In genomic region chr5:59790399-59791130, GRCh38 we compare ENCODE assay signal across 9 cellular contexts.
DNase-seq lines count a peak whose midpoint lies in the region; ATAC-seq and TF ChIP-seq lines count a peak whose summit lies in the region.
"Had no signal": no experiment of that assay in that cellular context is flagged by ENCODE, and none has a peak within 500 bp of the region (broad histone marks: within the 10 kb centered on the region; RNA-seq: fewer than 3 reads in every experiment).

No MANE protein-coding gene starts in this region.

- H3K36me3 Mint-ChIP-seq in activated T-cell treated with anti-CD3 and anti-CD28 coated beads, Interleukin-2, amount 50 U/mL, for 24 hours (ENCODE audit: low read depth): no peaks in the 10 kb centered on the region
- no peaks in the 10 kb centered on the region for H3K36me3 Mint-ChIP-seq in stimulated activated memory B cell treated with anti-CD40 and anti-IgM and Interleukin-4, amounts not matched to agents 10 μg/mL and 1 μg/mL and 100 μg/mL, for 72 hours

- H3K27ac Mint-ChIP-seq in activated T-cell treated with anti-CD3 and anti-CD28 coated beads, Interleukin-2, amount 50 U/mL, for 24 hours: peak overlapping the region; percentile 84
- H3K27ac Mint-ChIP-seq in stimulated activated memory B cell treated with anti-CD40 and anti-IgM and Interleukin-4, amounts not matched to agents 10 μg/mL and 1 μg/mL and 100 μg/mL, for 72 hours: peak overlapping the region; percentile 91

- no peak for DNase-seq in activated T-cell treated with anti-CD3 and anti-CD28 coated beads, Interleukin-2, amount 50 U/mL, for 24 hours
- DNase-seq in activated T-cell treated with anti-CD3 and anti-CD28 coated beads, Interleukin-2, amount 50 U/mL, for 48 hours: no peak
- DNase-seq in cardiac fibroblast (ENCODE audit: low read depth in 2 of 2) (peak; percentile 68 to 86), NCI-H2171 (lab: John Stamatoyannopoulos, UW) (no peak)

- peak overlapping the region; percentile 26 for H3K4me3 Mint-ChIP-seq in activated T-cell treated with anti-CD3 and anti-CD28 coated beads, Interleukin-2, amount 50 U/mL, for 24 hours
- peak overlapping the region; percentile 71 for H3K4me3 Mint-ChIP-seq in stimulated activated memory B cell treated with anti-CD40 and anti-IgM and Interleukin-4, amounts not matched to agents 10 μg/mL and 1 μg/mL and 100 μg/mL, for 72 hours

- no peak overlapping the region for H3K4me3 ChIP-seq in cardiac fibroblast (replicated peaks in 1 of 2; ENCODE audit: low read depth in 2 of 2, low read length in 2 of 2)
- H3K4me3 ChIP-seq: BLaER1 had no signal

- peaks cover 30% of the 10 kb centered on the region for H3K4me1 Mint-ChIP-seq in activated T-cell treated with anti-CD3 and anti-CD28 coated beads, Interleukin-2, amount 50 U/mL, for 24 hours (ENCODE audit: low read depth)
- H3K4me1 Mint-ChIP-seq in stimulated activated memory B cell treated with anti-CD40 and anti-IgM and Interleukin-4, amounts not matched to agents 10 μg/mL and 1 μg/mL and 100 μg/mL, for 72 hours: peaks cover 38% of the 10 kb centered on the region

- peak; percentile 74 for ATAC-seq in HG03520 (IDR thresholded peaks at IDR 0.05; ENCODE audit: unreplicated experiment)
- ATAC-seq in stimulated activated memory B cell treated with anti-CD40 and anti-IgM and Interleukin-4, amounts not matched to agents 10 μg/mL and 1 μg/mL and 100 μg/mL, for 72 hours: peak; percentile 92
- no peak for ATAC-seq in GM21390 (IDR thresholded peaks at IDR 0.05; ENCODE audit: unreplicated experiment)
- ATAC-seq in esophagus mucosa: no peak

- H3K9me3 Mint-ChIP-seq in activated T-cell treated with anti-CD3 and anti-CD28 coated beads, Interleukin-2, amount 50 U/mL, for 24 hours: no peaks in the 10 kb centered on the region
- no peaks in the 10 kb centered on the region for H3K9me3 Mint-ChIP-seq in stimulated activated memory B cell treated with anti-CD40 and anti-IgM and Interleukin-4, amounts not matched to agents 10 μg/mL and 1 μg/mL and 100 μg/mL, for 72 hours

- peaks cover 28% of the 10 kb centered on the region for H3K27me3 Mint-ChIP-seq in activated T-cell treated with anti-CD3 and anti-CD28 coated beads, Interleukin-2, amount 50 U/mL, for 24 hours
- H3K27me3 Mint-ChIP-seq in stimulated activated memory B cell treated with anti-CD40 and anti-IgM and Interleukin-4, amounts not matched to agents 10 μg/mL and 1 μg/mL and 100 μg/mL, for 72 hours: no peaks in the 10 kb centered on the region

- TF ChIP-seq CTCF in cardiac fibroblast (IDR thresholded peaks at IDR 0.05; ENCODE audit: low read depth, low read length): no peak

Comparison
In these comparisons a context has a peak if more than half of its experiments do, and no peak if none do; other contexts are left out.
1. DNase-seq: peak in cardiac fibroblast (2 of 2); none in activated T-cell treated with anti-CD3 and anti-CD28 coated beads, Interleukin-2, amount 50 U/mL, for 24 hours (single experiment), activated T-cell treated with anti-CD3 and anti-CD28 coated beads, Interleukin-2, amount 50 U/mL, for 48 hours (0 of 2) and NCI-H2171 (single experiment).
2. ATAC-seq: peak in HG03520 (single experiment) and stimulated activated memory B cell treated with anti-CD40 and anti-IgM and Interleukin-4, amounts not matched to agents 10 μg/mL and 1 μg/mL and 100 μg/mL, for 72 hours (single experiment); none in GM21390 (single experiment) and esophagus mucosa (single experiment).